Comparison of ENCODE assay signal across 1 cellular context in the genomic region with DNA sequence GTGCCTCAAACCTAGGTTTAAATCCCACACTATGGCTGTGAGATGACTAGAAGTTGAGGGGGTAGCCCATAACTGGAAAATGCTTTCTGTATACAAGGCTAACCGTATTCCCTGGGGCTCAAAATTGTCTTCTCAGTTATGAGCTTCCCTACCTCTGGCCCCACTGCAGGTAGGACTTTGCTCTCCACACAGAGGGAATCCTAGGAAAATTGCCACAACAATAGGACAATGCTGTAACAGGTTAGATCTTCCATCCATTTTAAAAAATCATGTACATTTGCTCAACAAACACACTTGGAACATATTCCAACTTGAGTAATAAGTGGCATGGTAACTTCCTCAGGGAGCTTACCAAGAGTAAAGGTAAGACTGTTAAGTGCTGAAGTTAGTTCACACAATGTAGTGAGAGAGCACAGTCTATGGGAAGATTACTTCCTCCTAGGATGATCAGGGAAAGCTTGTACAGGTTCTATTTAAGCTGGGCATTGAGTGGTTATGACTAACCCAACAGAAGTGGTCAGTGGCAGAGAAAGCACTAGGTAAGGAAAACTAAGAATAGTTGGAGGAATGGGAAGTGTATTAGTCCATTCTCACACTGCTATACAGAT.
TF ChIP-seq lines count a peak whose summit lies in the region.

No MANE protein-coding gene starts in this region.

TF ChIP-seq in HepG2, 621 proteins besides CTCF, POLR2A, EP300 and RAD21 (continued from another document and continues in another):
- TF ChIP-seq, protein P1, sequence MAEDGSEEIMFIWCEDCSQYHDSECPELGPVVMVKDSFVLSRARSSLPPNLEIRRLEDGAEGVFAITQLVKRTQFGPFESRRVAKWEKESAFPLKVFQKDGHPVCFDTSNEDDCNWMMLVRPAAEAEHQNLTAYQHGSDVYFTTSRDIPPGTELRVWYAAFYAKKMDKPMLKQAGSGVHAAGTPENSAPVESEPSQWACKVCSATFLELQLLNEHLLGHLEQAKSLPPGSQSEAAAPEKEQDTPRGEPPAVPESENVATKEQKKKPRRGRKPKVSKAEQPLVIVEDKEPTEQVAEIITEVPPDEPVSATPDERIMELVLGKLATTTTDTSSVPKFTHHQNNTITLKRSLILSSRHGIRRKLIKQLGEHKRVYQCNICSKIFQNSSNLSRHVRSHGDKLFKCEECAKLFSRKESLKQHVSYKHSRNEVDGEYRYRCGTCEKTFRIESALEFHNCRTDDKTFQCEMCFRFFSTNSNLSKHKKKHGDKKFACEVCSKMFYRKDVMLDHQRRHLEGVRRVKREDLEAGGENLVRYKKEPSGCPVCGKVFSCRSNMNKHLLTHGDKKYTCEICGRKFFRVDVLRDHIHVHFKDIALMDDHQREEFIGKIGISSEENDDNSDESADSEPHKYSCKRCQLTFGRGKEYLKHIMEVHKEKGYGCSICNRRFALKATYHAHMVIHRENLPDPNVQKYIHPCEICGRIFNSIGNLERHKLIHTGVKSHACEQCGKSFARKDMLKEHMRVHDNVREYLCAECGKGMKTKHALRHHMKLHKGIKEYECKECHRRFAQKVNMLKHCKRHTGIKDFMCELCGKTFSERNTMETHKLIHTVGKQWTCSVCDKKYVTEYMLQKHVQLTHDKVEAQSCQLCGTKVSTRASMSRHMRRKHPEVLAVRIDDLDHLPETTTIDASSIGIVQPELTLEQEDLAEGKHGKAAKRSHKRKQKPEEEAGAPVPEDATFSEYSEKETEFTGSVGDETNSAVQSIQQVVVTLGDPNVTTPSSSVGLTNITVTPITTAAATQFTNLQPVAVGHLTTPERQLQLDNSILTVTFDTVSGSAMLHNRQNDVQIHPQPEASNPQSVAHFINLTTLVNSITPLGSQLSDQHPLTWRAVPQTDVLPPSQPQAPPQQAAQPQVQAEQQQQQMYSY (CRISPR knock-in tag; IDR thresholded peaks at IDR 0.05) = no peak
- TF ChIP-seq, protein P2, sequence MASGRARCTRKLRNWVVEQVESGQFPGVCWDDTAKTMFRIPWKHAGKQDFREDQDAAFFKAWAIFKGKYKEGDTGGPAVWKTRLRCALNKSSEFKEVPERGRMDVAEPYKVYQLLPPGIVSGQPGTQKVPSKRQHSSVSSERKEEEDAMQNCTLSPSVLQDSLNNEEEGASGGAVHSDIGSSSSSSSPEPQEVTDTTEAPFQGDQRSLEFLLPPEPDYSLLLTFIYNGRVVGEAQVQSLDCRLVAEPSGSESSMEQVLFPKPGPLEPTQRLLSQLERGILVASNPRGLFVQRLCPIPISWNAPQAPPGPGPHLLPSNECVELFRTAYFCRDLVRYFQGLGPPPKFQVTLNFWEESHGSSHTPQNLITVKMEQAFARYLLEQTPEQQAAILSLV (CRISPR knock-in tag; IDR thresholded peaks at IDR 0.05; ENCODE audit: borderline replicate concordance) = no peak
- TF ChIP-seq AGO2 (optimal IDR thresholded peaks at IDR 0.05; ENCODE audit: low read depth, low read length) (no peak), ZNF652 (CRISPR knock-in tag; IDR thresholded peaks at IDR 0.05; ENCODE audit: borderline replicate concordance, low read depth) (no peak), YEATS4 (CRISPR knock-in tag; IDR thresholded peaks at IDR 0.05; ENCODE audit: borderline replicate concordance) (no peak), ZNF563 (CRISPR knock-in tag; IDR thresholded peaks at IDR 0.05) (no peak), ATRX (CRISPR knock-in tag; IDR thresholded peaks at IDR 0.05; ENCODE audit: borderline replicate concordance) (no peak), TBX2 (CRISPR knock-in tag; IDR thresholded peaks at IDR 0.05; ENCODE audit: borderline replicate concordance) (no peak), REL (CRISPR knock-in tag; conservative IDR thresholded peaks at IDR 0.05) (no peak), HNF4G (IDR thresholded peaks at IDR 0.05; ENCODE audit: borderline replicate concordance, low read depth, low read length) (peak; percentile 46; the same call in 1 of the 2 replicates), HNF4G (CRISPR knock-in tag; IDR thresholded peaks at IDR 0.05; ENCODE audit: borderline replicate concordance, low read depth) (no peak), GATA4 (IDR thresholded peaks at IDR 0.05; ENCODE audit: borderline replicate concordance, low read depth) (no peak), SSRP1 (CRISPR knock-in tag; IDR thresholded peaks at IDR 0.05) (no peak), GATAD1 (CRISPR knock-in tag; IDR thresholded peaks at IDR 0.05) (no peak)
- TF ChIP-seq, protein P3, sequence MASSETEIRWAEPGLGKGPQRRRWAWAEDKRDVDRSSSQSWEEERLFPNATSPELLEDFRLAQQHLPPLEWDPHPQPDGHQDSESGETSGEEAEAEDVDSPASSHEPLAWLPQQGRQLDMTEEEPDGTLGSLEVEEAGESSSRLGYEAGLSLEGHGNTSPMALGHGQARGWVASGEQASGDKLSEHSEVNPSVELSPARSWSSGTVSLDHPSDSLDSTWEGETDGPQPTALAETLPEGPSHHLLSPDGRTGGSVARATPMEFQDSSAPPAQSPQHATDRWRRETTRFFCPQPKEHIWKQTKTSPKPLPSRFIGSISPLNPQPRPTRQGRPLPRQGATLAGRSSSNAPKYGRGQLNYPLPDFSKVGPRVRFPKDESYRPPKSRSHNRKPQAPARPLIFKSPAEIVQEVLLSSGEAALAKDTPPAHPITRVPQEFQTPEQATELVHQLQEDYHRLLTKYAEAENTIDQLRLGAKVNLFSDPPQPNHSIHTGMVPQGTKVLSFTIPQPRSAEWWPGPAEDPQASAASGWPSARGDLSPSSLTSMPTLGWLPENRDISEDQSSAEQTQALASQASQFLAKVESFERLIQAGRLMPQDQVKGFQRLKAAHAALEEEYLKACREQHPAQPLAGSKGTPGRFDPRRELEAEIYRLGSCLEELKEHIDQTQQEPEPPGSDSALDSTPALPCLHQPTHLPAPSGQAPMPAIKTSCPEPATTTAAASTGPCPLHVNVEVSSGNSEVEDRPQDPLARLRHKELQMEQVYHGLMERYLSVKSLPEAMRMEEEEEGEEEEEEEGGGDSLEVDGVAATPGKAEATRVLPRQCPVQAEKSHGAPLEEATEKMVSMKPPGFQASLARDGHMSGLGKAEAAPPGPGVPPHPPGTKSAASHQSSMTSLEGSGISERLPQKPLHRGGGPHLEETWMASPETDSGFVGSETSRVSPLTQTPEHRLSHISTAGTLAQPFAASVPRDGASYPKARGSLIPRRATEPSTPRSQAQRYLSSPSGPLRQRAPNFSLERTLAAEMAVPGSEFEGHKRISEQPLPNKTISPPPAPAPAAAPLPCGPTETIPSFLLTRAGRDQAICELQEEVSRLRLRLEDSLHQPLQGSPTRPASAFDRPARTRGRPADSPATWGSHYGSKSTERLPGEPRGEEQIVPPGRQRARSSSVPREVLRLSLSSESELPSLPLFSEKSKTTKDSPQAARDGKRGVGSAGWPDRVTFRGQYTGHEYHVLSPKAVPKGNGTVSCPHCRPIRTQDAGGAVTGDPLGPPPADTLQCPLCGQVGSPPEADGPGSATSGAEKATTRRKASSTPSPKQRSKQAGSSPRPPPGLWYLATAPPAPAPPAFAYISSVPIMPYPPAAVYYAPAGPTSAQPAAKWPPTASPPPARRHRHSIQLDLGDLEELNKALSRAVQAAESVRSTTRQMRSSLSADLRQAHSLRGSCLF (CRISPR knock-in tag; IDR thresholded peaks at IDR 0.05; ENCODE audit: borderline replicate concordance) = no peak
- TF ChIP-seq, protein P4, sequence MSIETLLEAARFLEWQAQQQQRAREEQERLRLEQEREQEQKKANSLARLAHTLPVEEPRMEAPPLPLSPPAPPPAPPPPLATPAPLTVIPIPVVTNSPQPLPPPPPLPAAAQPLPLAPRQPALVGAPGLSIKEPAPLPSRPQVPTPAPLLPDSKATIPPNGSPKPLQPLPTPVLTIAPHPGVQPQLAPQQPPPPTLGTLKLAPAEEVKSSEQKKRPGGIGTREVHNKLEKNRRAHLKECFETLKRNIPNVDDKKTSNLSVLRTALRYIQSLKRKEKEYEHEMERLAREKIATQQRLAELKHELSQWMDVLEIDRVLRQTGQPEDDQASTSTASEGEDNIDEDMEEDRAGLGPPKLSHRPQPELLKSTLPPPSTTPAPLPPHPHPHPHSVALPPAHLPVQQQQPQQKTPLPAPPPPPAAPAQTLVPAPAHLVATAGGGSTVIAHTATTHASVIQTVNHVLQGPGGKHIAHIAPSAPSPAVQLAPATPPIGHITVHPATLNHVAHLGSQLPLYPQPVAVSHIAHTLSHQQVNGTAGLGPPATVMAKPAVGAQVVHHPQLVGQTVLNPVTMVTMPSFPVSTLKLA (IDR thresholded peaks at IDR 0.05) = no peak
- TF ChIP-seq, protein P5, sequence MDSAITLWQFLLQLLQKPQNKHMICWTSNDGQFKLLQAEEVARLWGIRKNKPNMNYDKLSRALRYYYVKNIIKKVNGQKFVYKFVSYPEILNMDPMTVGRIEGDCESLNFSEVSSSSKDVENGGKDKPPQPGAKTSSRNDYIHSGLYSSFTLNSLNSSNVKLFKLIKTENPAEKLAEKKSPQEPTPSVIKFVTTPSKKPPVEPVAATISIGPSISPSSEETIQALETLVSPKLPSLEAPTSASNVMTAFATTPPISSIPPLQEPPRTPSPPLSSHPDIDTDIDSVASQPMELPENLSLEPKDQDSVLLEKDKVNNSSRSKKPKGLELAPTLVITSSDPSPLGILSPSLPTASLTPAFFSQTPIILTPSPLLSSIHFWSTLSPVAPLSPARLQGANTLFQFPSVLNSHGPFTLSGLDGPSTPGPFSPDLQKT (CRISPR knock-in tag; IDR thresholded peaks at IDR 0.05; ENCODE audit: borderline replicate concordance) = no peak
- TF ChIP-seq, protein P6, sequence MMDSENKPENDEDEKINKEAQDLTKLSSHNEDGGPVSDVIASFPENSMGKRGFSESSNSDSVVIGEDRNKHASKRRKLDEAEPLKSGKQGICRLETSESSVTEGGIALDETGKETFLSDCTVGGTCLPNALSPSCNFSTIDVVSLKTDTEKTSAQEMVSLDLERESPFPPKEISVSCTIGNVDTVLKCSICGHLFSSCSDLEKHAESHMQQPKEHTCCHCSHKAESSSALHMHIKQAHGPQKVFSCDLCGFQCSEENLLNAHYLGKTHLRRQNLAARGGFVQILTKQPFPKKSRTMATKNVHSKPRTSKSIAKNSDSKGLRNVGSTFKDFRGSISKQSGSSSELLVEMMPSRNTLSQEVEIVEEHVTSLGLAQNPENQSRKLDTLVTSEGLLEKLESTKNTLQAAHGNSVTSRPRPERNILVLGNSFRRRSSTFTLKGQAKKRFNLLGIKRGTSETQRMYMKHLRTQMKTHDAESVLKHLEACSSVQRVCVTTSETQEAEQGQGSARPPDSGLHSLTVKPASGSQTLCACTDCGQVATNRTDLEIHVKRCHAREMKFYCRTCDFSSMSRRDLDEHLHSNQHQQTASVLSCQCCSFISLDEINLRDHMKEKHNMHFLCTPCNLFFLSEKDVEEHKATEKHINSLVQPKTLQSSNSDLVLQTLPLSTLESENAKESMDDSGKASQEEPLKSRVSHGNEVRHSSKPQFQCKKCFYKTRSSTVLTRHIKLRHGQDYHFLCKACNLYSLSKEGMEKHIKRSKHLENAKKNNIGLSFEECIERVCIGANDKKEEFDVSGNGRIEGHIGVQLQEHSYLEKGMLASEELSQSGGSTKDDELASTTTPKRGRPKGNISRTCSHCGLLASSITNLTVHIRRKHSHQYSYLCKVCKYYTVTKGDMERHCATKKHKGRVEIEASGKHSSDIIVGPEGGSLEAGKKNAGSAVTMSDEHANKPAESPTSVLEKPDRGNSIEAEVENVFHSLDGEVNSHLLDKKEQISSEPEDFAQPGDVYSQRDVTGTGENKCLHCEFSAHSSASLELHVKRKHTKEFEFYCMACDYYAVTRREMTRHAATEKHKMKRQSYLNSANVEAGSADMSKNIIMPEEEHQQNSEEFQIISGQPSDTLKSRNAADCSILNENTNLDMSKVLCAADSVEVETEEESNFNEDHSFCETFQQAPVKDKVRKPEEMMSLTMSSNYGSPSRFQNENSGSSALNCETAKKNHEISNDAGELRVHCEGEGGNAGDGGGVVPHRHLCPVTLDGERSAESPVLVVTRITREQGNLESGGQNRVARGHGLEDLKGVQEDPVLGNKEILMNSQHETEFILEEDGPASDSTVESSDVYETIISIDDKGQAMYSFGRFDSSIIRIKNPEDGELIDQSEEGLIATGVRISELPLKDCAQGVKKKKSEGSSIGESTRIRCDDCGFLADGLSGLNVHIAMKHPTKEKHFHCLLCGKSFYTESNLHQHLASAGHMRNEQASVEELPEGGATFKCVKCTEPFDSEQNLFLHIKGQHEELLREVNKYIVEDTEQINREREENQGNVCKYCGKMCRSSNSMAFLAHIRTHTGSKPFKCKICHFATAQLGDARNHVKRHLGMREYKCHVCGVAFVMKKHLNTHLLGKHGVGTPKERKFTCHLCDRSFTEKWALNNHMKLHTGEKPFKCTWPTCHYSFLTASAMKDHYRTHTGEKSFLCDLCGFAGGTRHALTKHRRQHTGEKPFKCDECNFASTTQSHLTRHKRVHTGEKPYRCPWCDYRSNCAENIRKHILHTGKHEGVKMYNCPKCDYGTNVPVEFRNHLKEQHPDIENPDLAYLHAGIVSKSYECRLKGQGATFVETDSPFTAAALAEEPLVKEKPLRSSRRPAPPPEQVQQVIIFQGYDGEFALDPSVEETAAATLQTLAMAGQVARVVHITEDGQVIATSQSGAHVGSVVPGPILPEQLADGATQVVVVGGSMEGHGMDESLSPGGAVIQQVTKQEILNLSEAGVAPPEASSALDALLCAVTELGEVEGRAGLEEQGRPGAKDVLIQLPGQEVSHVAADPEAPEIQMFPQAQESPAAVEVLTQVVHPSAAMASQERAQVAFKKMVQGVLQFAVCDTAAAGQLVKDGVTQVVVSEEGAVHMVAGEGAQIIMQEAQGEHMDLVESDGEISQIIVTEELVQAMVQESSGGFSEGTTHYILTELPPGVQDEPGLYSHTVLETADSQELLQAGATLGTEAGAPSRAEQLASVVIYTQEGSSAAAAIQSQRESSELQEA (CRISPR knock-in tag; IDR thresholded peaks at IDR 0.05; ENCODE audit: not compliant biosample characterization) = no peak
- TF ChIP-seq, protein P7, sequence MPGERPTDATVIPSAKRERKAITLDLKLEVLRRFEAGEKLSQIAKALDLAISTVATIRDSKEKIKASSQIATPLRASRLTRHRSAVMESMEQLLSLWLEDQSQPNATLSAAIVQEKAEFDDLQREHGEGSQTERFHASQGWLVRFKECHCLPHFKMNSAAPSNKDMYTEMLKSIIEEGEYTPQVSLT (CRISPR knock-in tag; IDR thresholded peaks at IDR 0.05; ENCODE audit: borderline replicate concordance, low read depth) = no peak
- TF ChIP-seq, protein P8, sequence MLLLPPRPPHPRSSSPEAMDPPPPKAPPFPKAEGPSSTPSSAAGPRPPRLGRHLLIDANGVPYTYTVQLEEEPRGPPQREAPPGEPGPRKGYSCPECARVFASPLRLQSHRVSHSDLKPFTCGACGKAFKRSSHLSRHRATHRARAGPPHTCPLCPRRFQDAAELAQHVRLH (CRISPR knock-in tag; IDR thresholded peaks at IDR 0.05; ENCODE audit: borderline replicate concordance, low read depth) = no peak
- TF ChIP-seq, protein P9, sequence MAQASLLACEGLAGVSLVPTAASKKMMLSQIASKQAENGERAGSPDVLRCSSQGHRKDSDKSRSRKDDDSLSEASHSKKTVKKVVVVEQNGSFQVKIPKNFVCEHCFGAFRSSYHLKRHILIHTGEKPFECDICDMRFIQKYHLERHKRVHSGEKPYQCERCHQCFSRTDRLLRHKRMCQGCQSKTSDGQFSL (CRISPR knock-in tag; IDR thresholded peaks at IDR 0.05) = no peak
- TF ChIP-seq, protein P10, sequence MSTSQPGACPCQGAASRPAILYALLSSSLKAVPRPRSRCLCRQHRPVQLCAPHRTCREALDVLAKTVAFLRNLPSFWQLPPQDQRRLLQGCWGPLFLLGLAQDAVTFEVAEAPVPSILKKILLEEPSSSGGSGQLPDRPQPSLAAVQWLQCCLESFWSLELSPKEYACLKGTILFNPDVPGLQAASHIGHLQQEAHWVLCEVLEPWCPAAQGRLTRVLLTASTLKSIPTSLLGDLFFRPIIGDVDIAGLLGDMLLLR (CRISPR knock-in tag; IDR thresholded peaks at IDR 0.05) = no peak
